Comparison of ENCODE assay signal across 1 cellular context in genomic region chr7:74525881-74526280, GRCh38.
TF ChIP-seq lines count a peak whose summit lies in the region.

No MANE protein-coding gene starts in this region.

TF ChIP-seq in HCT116, 20 proteins besides CTCF, POLR2A, EP300 and RAD21:
- no peak for TF ChIP-seq TCF7L2 (IDR thresholded peaks at IDR 0.05; ENCODE audit: borderline replicate concordance, extremely low read depth, insufficient read depth, insufficient read length)
- no peak for TF ChIP-seq JUND (IDR thresholded peaks at IDR 0.05)
- TF ChIP-seq SP1 (IDR thresholded peaks at IDR 0.05; ENCODE audit: low read depth) = no peak
- TF ChIP-seq YY1 (IDR thresholded peaks at IDR 0.05; ENCODE audit: extremely low read depth, insufficient replicate concordance, low read depth, low read length) = no peak
- no peak for TF ChIP-seq POLR2AphosphoS5 (IDR thresholded peaks at IDR 0.05; ENCODE audit: low read depth, low read length)
